Comparison of ENCODE assay signal across 12 cellular contexts in genomic region chr17:77387891-77388290, GRCh38.
A peak's percentile ranks its signal among the peaks of the same experiment; 100 is the strongest.
DNase-seq lines count a peak whose midpoint lies in the region; ATAC-seq and TF ChIP-seq lines count a peak whose summit lies in the region.
"Had no signal": no experiment of that assay in that cellular context is flagged by ENCODE, and none has a peak within 500 bp of the region (broad histone marks: within the 10 kb centered on the region; RNA-seq: fewer than 3 reads in every experiment).

No MANE protein-coding gene starts in this region.

- TF ChIP-seq CTCF in heart right ventricle (IDR thresholded peaks at IDR 0.05) = no peak
- no peak for TF ChIP-seq CTCF in endodermal cell (conservative IDR thresholded peaks at IDR 0.05)
- no peak for TF ChIP-seq CTCF in nephron progenitor cell (IDR thresholded peaks at IDR 0.05)
- no peak for TF ChIP-seq CTCF in uterus (IDR thresholded peaks at IDR 0.05)
- no peak for TF ChIP-seq CTCF in MM.1S (IDR thresholded peaks at IDR 0.05; ENCODE audit: low read length)

- H3K27ac ChIP-seq in heart right ventricle (peak overlapping the region; percentile 58 to 91 (median 86)), endodermal cell (ENCODE audit: low read depth, low read length) (peak overlapping the region; percentile 60), uterus (peak overlapping the region; percentile 75 to 97), MM.1S (ENCODE audit: low read length) (no peak overlapping the region)

- intact Hi-C loops in heart right ventricle (cut with DNase I) = loop anchor here in 3 of 10 donors (5.0 to 10.0 kb wide), 4 partner anchors 34 to 56 kb away; no protein-coding TSS in a partner anchor
- intact Hi-C loops in Right ventricle myocardium inferior (cut with DNase I) = loop anchor here (2.0 to 5.0 kb wide), 2 partner anchors 34 to 37 kb away; no protein-coding TSS in a partner anchor
- intact Hi-C loops in uterus (cut with DNase I; ENCODE audit: low total_unique reads) = no loop called here

- H3K9me2 ChIP-seq in MM.1S (replicated peaks; ENCODE audit: insufficient read depth, low read length) = no peaks in the 10 kb centered on the region

- H3K4me3 ChIP-seq in heart right ventricle (peak overlapping the region in 8 of 10 donors; percentile 3 to 45 (median 18)), endodermal cell (ENCODE audit: low read length) (no peak overlapping the region), uterus (no peak overlapping the region), MM.1S (ENCODE audit: low read length) (no peak overlapping the region)

- H4K20me1 ChIP-seq in MM.1S (ENCODE audit: insufficient read depth, low read length) = no peaks in the 10 kb centered on the region; the same call in 1 of the 2 replicates

- no peak for TF ChIP-seq POLR2A in uterus (IDR thresholded peaks at IDR 0.05)

- H3K9me3 Mint-ChIP-seq in endodermal cell (no peaks in the 10 kb centered on the region), nephron progenitor cell (no peaks in the 10 kb centered on the region)

- no peaks in the 10 kb centered on the region for H3F3A ChIP-seq in MM.1S (ENCODE audit: insufficient read depth, low read length)

- H3K4me1 Mint-ChIP-seq in endodermal cell (peaks cover 57% of the 10 kb centered on the region), nephron progenitor cell (peaks cover 93% of the 10 kb centered on the region)

- H2AFZ ChIP-seq in MM.1S (ENCODE audit: low read length) = no peak overlapping the region

- DNase-seq in heart right ventricle (no peak), Right ventricle myocardium inferior (ENCODE audit: missing footprints) (no peak), endodermal cell (no peak), nephron progenitor cell (no peak), uterus (no peak), MM.1S (no peak), NCI-H187 treated with DMSO at 0.1 percent for 48 hours (lab: John Stamatoyannopoulos, UW) (no peak)
- no peak for DNase-seq in activated CD8-positive, alpha-beta memory T cell treated with anti-CD3 and anti-CD28 coated beads, Interleukin-2, amount 50 U/mL, for 4 hours
- DNase-seq: NCI-H1436; NCI-H82; nucleus accumbens; stimulated activated CD4-positive, alpha-beta T cell treated with anti-CD3 and anti-CD28 coated beads, Interleukin-4, amount 100 ng/mL, for 4 hours had no signal

- H3K27me3 Mint-ChIP-seq in endodermal cell (ENCODE audit: insufficient read depth) = no peaks in the 10 kb centered on the region
- peaks cover 3% of the 10 kb centered on the region for H3K27me3 Mint-ChIP-seq in nephron progenitor cell (ENCODE audit: low read depth, poor library complexity)

- H3K4me2 ChIP-seq in MM.1S (ENCODE audit: low read depth, low read length) = no peak overlapping the region

- H3K27ac Mint-ChIP-seq in endodermal cell = peak overlapping the region; percentile 70
- peak overlapping the region; percentile 98 for H3K27ac Mint-ChIP-seq in nephron progenitor cell

- H3K27me3 ChIP-seq in heart right ventricle = no peaks in the 10 kb centered on the region
- H3K27me3 ChIP-seq in endodermal cell (ENCODE audit: control insufficient read depth, insufficient read depth, low read length, poor library complexity, severe bottlenecking) = no peaks in the 10 kb centered on the region
- H3K27me3 ChIP-seq in uterus = no peaks in the 10 kb centered on the region
- H3K27me3 ChIP-seq in MM.1S (replicated peaks; ENCODE audit: insufficient read depth, low read length) = no peaks in the 10 kb centered on the region

- H3K9me3 ChIP-seq in heart right ventricle (no peaks in the 10 kb centered on the region), endodermal cell (ENCODE audit: control insufficient read depth, low read length) (no peaks in the 10 kb centered on the region), uterus (no peaks in the 10 kb centered on the region), MM.1S (replicated peaks; ENCODE audit: insufficient read depth, low read length) (no peaks in the 10 kb centered on the region)

- H3K4me1 ChIP-seq in heart right ventricle (peaks cover 61 to 100% (median 94%) of the 10 kb centered on the region in 9 donors), endodermal cell (ENCODE audit: control insufficient read depth, insufficient read depth, low read length) (peaks cover 28% of the 10 kb centered on the region), uterus (peaks cover 21 to 64% of the 10 kb centered on the region in 2 donors), MM.1S (ENCODE audit: low read length) (no peaks in the 10 kb centered on the region)

- WGBS in heart right ventricle, 2 donors = 53 to 70% methylated on average over 14 of the region's 14 CpGs
- WGBS in endodermal cell (ENCODE audit: insufficient coverage in 1 of 2, insufficient read length in 1 of 2), 2 experiments = 79 to 88% methylated on average over 6 to 13 of the region's 14 CpGs

- H3K9ac ChIP-seq in endodermal cell (ENCODE audit: extremely low read depth, low read length, poor library complexity, severe bottlenecking) (no peak overlapping the region), MM.1S (ENCODE audit: low read length) (no peak overlapping the region)

- H3K79me2 ChIP-seq in MM.1S (ENCODE audit: low read length) = peaks cover 87% of the 10 kb centered on the region

- H3K36me3 Mint-ChIP-seq in endodermal cell (ENCODE audit: low read depth) = no peaks in the 10 kb centered on the region
- H3K36me3 Mint-ChIP-seq in nephron progenitor cell (ENCODE audit: low read depth) = no peaks in the 10 kb centered on the region

- H3K4me3 Mint-ChIP-seq in endodermal cell = no peak overlapping the region
- peak overlapping the region; percentile 52 for H3K4me3 Mint-ChIP-seq in nephron progenitor cell

- H3K36me3 ChIP-seq in heart right ventricle (no peaks in the 10 kb centered on the region), endodermal cell (ENCODE audit: control insufficient read depth, insufficient read depth, low read length) (no peaks in the 10 kb centered on the region), uterus (no peaks in the 10 kb centered on the region), MM.1S (replicated peaks; ENCODE audit: insufficient read depth, low read length) (no peaks in the 10 kb centered on the region)

- ATAC-seq in heart right ventricle = no peak
- no peak for ATAC-seq in Right ventricle myocardium inferior

Comparison
In these comparisons a context has a peak if more than half of its experiments do, and no peak if none do; other contexts are left out.
1. H3K4me3 ChIP-seq: peak in heart right ventricle (8 of 10); none in endodermal cell (single experiment), uterus (0 of 2) and MM.1S (single experiment).